Comparison of ENCODE assay signal across 11 cellular contexts in genomic region chr7:69457912-69458491, GRCh38.
DNase-seq lines count a peak whose midpoint lies in the region; ATAC-seq and TF ChIP-seq lines count a peak whose summit lies in the region.
"Had no signal": no experiment of that assay in that cellular context is flagged by ENCODE, and none has a peak within 500 bp of the region (broad histone marks: within the 10 kb centered on the region; RNA-seq: fewer than 3 reads in every experiment).

No MANE protein-coding gene starts in this region.

- TF ChIP-seq CTCF in astrocyte of the spinal cord (IDR thresholded peaks at IDR 0.05; ENCODE audit: low read depth, low read length): no peak
- TF ChIP-seq CTCF in stomach (IDR thresholded peaks at IDR 0.05): no peak

- TF ChIP-seq POLR2A in stomach (IDR thresholded peaks at IDR 0.05): no peak

- no peaks in the 10 kb centered on the region for H3K27me3 ChIP-seq in stomach
- H3K27me3 ChIP-seq: spleen had no signal

- DNase-seq in NCI-H345 (lab: John Stamatoyannopoulos, UW) (peak; percentile 16), NCI-H345 treated with DMSO at 0.1 percent for 48 hours (lab: John Stamatoyannopoulos, UW; ENCODE audit: unreplicated experiment) (no peak), astrocyte of the spinal cord (ENCODE audit: low read depth, low spot score) (peak; percentile 5), iPS-NIHi7 (ENCODE audit: extremely low spot score) (peak; percentile 62), NCI-H187 treated with DMSO at 0.1 percent for 48 hours (lab: John Stamatoyannopoulos, UW) (no peak), NCI-H510A (lab: John Stamatoyannopoulos, UW) (no peak), stomach (no peak)
- DNase-seq: activated T-cell treated with anti-CD3 and anti-CD28 coated beads for 4 hours, lower lobe of right lung, spleen had no signal

- intact Hi-C loops in stomach (cut with DNase I; ENCODE audit: low total_unique reads): no loop called here

- H3K36me3 ChIP-seq in stomach: no peaks in the 10 kb centered on the region
- H3K36me3 ChIP-seq: lower lobe of right lung, spleen had no signal

- in situ Hi-C loops in astrocyte of the spinal cord (cut with HindIII; ENCODE audit: low sequenced_read_pairs): no loop called here

- WGBS in stomach, 5 donors: 11 to 27% (median 18%) methylated on average over 7 of the region's 7 CpGs

- H3K4me3 ChIP-seq in astrocyte of the spinal cord (ENCODE audit: low read depth, low read length): no peak overlapping the region
- H3K4me3 ChIP-seq in stomach: no peak overlapping the region
- H3K4me3 ChIP-seq: lower lobe of right lung, spleen had no signal

- TF ChIP-seq EP300 in stomach (IDR thresholded peaks at IDR 0.05): no peak

- no peak for ATAC-seq in GM19328 (IDR thresholded peaks at IDR 0.05; ENCODE audit: unreplicated experiment)

- H3K27ac ChIP-seq in stomach: no peak overlapping the region
- H3K27ac ChIP-seq: lower lobe of right lung, spleen had no signal

- peaks cover 0 to 11% (median 5%) of the 10 kb centered on the region in 4 donors for H3K4me1 ChIP-seq in stomach
- H3K4me1 ChIP-seq: lower lobe of right lung had no signal

- H3K9me3 ChIP-seq in stomach: no peaks in the 10 kb centered on the region
- H3K9me3 ChIP-seq: lower lobe of right lung, spleen had no signal

Comparison
In these comparisons a context has a peak if more than half of its experiments do, and no peak if none do; other contexts are left out.
1. DNase-seq: peak in NCI-H345 (single experiment), astrocyte of the spinal cord (single experiment) and iPS-NIHi7 (single experiment); none in NCI-H345 treated with DMSO at 0.1 percent for 48 hours (single experiment), NCI-H187 treated with DMSO at 0.1 percent for 48 hours (single experiment), NCI-H510A (single experiment) and stomach (single experiment).